ENCODE assay signal across 14 cellular contexts in the genomic region with DNA sequence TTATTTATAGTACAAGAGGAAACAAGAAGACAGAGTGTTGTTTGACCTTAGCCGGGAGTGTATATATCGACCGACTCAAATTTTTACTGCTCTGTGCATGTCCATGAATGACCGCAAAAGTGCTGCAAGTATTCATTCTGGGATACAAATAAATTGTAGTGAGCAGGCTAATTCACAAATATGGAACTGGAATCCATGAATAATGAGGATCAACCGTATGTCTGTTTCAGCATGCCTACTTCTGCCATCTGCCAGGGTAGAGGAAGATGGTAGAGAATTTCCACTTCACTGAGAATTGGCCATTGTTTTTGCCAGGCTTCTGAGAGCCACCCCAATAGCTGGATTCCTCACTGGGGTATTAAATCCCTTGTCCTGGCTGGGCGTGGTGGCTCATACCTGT.
DNase-seq lines count a peak whose midpoint lies in the region; ATAC-seq lines count a peak whose summit lies in the region.
"Had no signal": no experiment of that assay in that cellular context is flagged by ENCODE, and none has a peak within 500 bp of the region (broad histone marks: within the 10 kb centered on the region; RNA-seq: fewer than 3 reads in every experiment).

No MANE protein-coding gene starts in this region.

- no peaks in the 10 kb centered on the region for H3K9me3 ChIP-seq in HAP-1
- H3K9me3 ChIP-seq: Caco-2 had no signal

- H3K4me3 ChIP-seq in HAP-1 = no peak overlapping the region
- H3K4me3 ChIP-seq: GM12878 had no signal

- no peaks in the 10 kb centered on the region for H3K27me3 ChIP-seq in HAP-1 (ENCODE audit: low read depth)

- no peaks in the 10 kb centered on the region for H3K4me1 ChIP-seq in HAP-1
- H3K4me1 ChIP-seq: Caco-2 had no signal

- no peak for ATAC-seq in GM18511 (IDR thresholded peaks at IDR 0.05; ENCODE audit: unreplicated experiment)
- ATAC-seq: GM12878 had no signal

- H3K36me3 ChIP-seq in HAP-1 (replicated peaks) = no peaks in the 10 kb centered on the region

- in situ Hi-C loops in HAP-1 (cut with MboI; ENCODE audit: low sequenced_read_pairs) = no loop called here

- DNase-seq in DMS 273 treated with DMSO at 0.1 percent for 48 hours (lab: John Stamatoyannopoulos, UW) (peak; percentile 64), NCI-H1694 treated with DMSO at 0.1 percent for 48 hours (lab: John Stamatoyannopoulos, UW) (peak; percentile 89), NCI-H524 treated with DMSO at 0.1 percent for 48 hours (lab: John Stamatoyannopoulos, UW) (peak; percentile 70), HAP-1 (ENCODE audit: low spot score in 2 of 2) (no peak), activated gamma-delta T cell (lab: John Stamatoyannopoulos, UW) (no peak)
- DNase-seq in activated CD4-positive, CD25-positive, alpha-beta regulatory T cell (lab: John Stamatoyannopoulos, UW) = no peak
- DNase-seq: ACHN; Caco-2; CD4-positive, alpha-beta T cell; DMS79 treated with DMSO at 0.1 percent for 48 hours; H9; KG1 had no signal

Comparison
In these comparisons a context has a peak if more than half of its experiments do, and no peak if none do; other contexts are left out.
1. DNase-seq: peak in DMS 273 treated with DMSO at 0.1 percent for 48 hours (single experiment), NCI-H1694 treated with DMSO at 0.1 percent for 48 hours (single experiment) and NCI-H524 treated with DMSO at 0.1 percent for 48 hours (single experiment); none in HAP-1 (0 of 2), activated CD4-positive, CD25-positive, alpha-beta regulatory T cell (0 of 4) and activated gamma-delta T cell (single experiment).